8 cellular contexts compared by ENCODE assay signal in genomic region chr6:27582928-27583725, GRCh38.
DNase-seq lines count a peak whose midpoint lies in the region; ATAC-seq and TF ChIP-seq lines count a peak whose summit lies in the region.

No MANE protein-coding gene starts in this region.

- H3K4me1 ChIP-seq in fibroblast of lung (ENCODE audit: control insufficient read depth, extremely low read depth, insufficient read depth, low read length) (no peaks in the 10 kb centered on the region), gastroesophageal sphincter (no peaks in the 10 kb centered on the region)

- H3K36me3 ChIP-seq in fibroblast of lung (ENCODE audit: control insufficient read depth, insufficient read depth, low read length), result no peaks in the 10 kb centered on the region
- no peaks in the 10 kb centered on the region for H3K36me3 ChIP-seq in gastroesophageal sphincter

- H3K4me3 ChIP-seq in fibroblast of lung (replicated peaks in 1 of 4; ENCODE audit: control extremely low read depth in 1 of 4, insufficient read depth in 1 of 4, low read depth in 3 of 4, low read length in 4 of 4) (peak overlapping the region in 2 of 4 experiments; percentile 11 to 25), gastroesophageal sphincter (no peak overlapping the region)

- no peaks in the 10 kb centered on the region for H3K9me3 ChIP-seq in fibroblast of lung (ENCODE audit: control insufficient read depth, insufficient read depth, low read depth, low read length)
- H3K9me3 ChIP-seq in gastroesophageal sphincter, result peaks cover 0 to 11% (median 0%) of the 10 kb centered on the region in 3 donors

- TF ChIP-seq CTCF in fibroblast of lung (conservative IDR thresholded peaks at IDR 0.05 in 1 of 2, IDR thresholded peaks at IDR 0.05 in 1 of 2; ENCODE audit: low read depth in 1 of 2, low read length in 2 of 2), result no peak
- TF ChIP-seq CTCF in gastroesophageal sphincter (IDR thresholded peaks at IDR 0.05), result no peak

- H3K27me3 ChIP-seq in fibroblast of lung (ENCODE audit: control insufficient read depth, insufficient read depth, low read length) (no peaks in the 10 kb centered on the region), gastroesophageal sphincter (peaks cover 86% of the 10 kb centered on the region)

- no peak overlapping the region for H3K27ac ChIP-seq in fibroblast of lung (ENCODE audit: insufficient read depth, low read length)
- H3K27ac ChIP-seq in gastroesophageal sphincter, result no peak overlapping the region

- H3K4me2 ChIP-seq in fibroblast of lung (ENCODE audit: extremely low read depth, insufficient read depth, low read length), result no peak overlapping the region

- no peak for ATAC-seq in gastroesophageal sphincter

- no peak for TF ChIP-seq POLR2A in gastroesophageal sphincter (IDR thresholded peaks at IDR 0.05)

- in situ Hi-C loops in Caki2 (cut with HindIII; ENCODE audit: low pct_unique_long_range_greater_than_20kb, low sequenced_read_pairs), result no loop called here

- no peak for TF ChIP-seq EP300 in gastroesophageal sphincter (IDR thresholded peaks at IDR 0.05)

- no peak overlapping the region for H3K9ac ChIP-seq in fibroblast of lung (ENCODE audit: insufficient read depth, low read length)

- DNase-seq in Caki2 (ENCODE audit: low read depth) (peak; percentile 64), HT-29 (ENCODE audit: low spot score) (peak; percentile 81), SW480 (ENCODE audit: low spot score) (peak; percentile 2), fibroblast of lung (ENCODE audit: low read depth in 2 of 2) (peak; percentile 60 to 72), germinal center (ENCODE audit: low spot score) (no peak), HPDE6-E6E7 (ENCODE audit: extremely low spot score) (no peak)
- DNase-seq in stimulated activated CD4-positive, alpha-beta T cell treated with anti-CD3 and anti-CD28 coated beads, Interleukin-4, amount 100 ng/mL, for 48 hours (ENCODE audit: low read depth in 2 of 2), result peak; percentile 56 to 71

- H3K79me2 ChIP-seq in fibroblast of lung (ENCODE audit: control insufficient read depth, insufficient read depth, low read length), result no peaks in the 10 kb centered on the region

- H2AFZ ChIP-seq in fibroblast of lung (ENCODE audit: low read length), result no peak overlapping the region

- 1 to 11% methylated on average over 12 to 29 of the region's 32 CpGs for WGBS in gastroesophageal sphincter (ENCODE audit: low coverage in 1 of 2), 2 donors

- H4K20me1 ChIP-seq in fibroblast of lung (ENCODE audit: control insufficient read depth, extremely low read depth, insufficient read depth, low read length), result no peaks in the 10 kb centered on the region

Comparison
In these comparisons a context has a peak if more than half of its experiments do, and no peak if none do; other contexts are left out.
1. DNase-seq: peak in Caki2 (single experiment), HT-29 (single experiment), SW480 (single experiment), fibroblast of lung (2 of 2) and stimulated activated CD4-positive, alpha-beta T cell treated with anti-CD3 and anti-CD28 coated beads, Interleukin-4, amount 100 ng/mL, for 48 hours (2 of 2); none in germinal center (single experiment) and HPDE6-E6E7 (single experiment).